ENCODE assay signal across 2 cellular contexts in the genomic region with DNA sequence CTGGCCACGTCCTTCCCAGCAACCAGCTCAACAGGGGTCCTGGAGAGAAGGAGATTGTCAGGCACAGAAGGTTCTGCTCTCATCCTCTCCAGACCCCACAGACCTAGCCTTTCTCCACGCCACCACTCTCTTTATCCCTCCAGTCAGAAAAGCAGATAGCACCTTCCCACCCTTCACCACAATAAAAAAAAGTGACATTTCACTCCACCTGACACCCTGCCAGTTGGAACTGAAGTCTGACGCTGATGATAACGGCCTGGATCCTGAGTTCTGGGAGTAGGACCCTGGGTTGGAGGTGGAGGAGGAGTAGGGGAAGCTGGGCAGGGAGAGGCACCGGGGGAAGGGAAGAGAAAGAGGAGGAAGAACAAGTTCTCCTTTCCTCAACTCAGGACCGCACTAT.
TF ChIP-seq lines count a peak whose summit lies in the region.

No MANE protein-coding gene starts in this region.

TF ChIP-seq in HepG2, 621 proteins besides CTCF, POLR2A, EP300 and RAD21 (continued from another document):
- TF ChIP-seq, protein P1, sequence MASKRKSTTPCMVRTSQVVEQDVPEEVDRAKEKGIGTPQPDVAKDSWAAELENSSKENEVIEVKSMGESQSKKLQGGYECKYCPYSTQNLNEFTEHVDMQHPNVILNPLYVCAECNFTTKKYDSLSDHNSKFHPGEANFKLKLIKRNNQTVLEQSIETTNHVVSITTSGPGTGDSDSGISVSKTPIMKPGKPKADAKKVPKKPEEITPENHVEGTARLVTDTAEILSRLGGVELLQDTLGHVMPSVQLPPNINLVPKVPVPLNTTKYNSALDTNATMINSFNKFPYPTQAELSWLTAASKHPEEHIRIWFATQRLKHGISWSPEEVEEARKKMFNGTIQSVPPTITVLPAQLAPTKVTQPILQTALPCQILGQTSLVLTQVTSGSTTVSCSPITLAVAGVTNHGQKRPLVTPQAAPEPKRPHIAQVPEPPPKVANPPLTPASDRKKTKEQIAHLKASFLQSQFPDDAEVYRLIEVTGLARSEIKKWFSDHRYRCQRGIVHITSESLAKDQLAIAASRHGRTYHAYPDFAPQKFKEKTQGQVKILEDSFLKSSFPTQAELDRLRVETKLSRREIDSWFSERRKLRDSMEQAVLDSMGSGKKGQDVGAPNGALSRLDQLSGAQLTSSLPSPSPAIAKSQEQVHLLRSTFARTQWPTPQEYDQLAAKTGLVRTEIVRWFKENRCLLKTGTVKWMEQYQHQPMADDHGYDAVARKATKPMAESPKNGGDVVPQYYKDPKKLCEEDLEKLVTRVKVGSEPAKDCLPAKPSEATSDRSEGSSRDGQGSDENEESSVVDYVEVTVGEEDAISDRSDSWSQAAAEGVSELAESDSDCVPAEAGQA (IDR thresholded peaks at IDR 0.05; ENCODE audit: low read depth), result no peak
- TF ChIP-seq, protein P1 (CRISPR knock-in tag; IDR thresholded peaks at IDR 0.05; ENCODE audit: borderline replicate concordance), result no peak
- TF ChIP-seq ZNF788 (CRISPR knock-in tag; IDR thresholded peaks at IDR 0.05; ENCODE audit: borderline replicate concordance) (no peak), FOXK2 (IDR thresholded peaks at IDR 0.05) (no peak)
- TF ChIP-seq, protein P2, sequence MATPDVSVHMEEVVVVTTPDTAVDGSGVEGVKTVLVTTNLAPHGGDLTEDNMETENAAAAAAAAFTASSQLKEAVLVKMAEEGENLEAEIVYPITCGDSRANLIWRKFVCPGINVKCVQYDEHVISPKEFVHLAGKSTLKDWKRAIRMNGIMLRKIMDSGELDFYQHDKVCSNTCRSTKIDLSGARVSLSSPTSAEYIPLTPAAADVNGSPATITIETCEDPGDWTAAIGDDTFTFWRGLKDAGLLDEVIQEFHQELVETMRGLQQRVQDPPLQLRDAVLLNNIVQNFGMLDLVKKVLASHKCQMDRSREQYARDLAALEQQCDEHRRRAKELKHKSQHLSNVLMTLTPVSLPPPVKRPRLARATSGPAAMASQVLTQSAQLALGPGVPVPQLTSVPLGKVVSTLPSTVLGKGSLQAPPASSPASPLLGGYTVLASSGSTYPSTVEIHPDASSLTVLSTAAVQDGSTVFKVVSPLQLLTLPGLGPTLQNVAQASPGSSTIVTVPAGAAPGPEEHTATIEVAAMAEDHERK (CRISPR knock-in tag; IDR thresholded peaks at IDR 0.05; ENCODE audit: low read depth), result no peak
TF ChIP-seq in HepG2: peak in this region for 0.

TF ChIP-seq in K562, 482 proteins besides CTCF, POLR2A, EP300 and RAD21 (continued from another document and continues in another):
- TF ChIP-seq, protein P3, sequence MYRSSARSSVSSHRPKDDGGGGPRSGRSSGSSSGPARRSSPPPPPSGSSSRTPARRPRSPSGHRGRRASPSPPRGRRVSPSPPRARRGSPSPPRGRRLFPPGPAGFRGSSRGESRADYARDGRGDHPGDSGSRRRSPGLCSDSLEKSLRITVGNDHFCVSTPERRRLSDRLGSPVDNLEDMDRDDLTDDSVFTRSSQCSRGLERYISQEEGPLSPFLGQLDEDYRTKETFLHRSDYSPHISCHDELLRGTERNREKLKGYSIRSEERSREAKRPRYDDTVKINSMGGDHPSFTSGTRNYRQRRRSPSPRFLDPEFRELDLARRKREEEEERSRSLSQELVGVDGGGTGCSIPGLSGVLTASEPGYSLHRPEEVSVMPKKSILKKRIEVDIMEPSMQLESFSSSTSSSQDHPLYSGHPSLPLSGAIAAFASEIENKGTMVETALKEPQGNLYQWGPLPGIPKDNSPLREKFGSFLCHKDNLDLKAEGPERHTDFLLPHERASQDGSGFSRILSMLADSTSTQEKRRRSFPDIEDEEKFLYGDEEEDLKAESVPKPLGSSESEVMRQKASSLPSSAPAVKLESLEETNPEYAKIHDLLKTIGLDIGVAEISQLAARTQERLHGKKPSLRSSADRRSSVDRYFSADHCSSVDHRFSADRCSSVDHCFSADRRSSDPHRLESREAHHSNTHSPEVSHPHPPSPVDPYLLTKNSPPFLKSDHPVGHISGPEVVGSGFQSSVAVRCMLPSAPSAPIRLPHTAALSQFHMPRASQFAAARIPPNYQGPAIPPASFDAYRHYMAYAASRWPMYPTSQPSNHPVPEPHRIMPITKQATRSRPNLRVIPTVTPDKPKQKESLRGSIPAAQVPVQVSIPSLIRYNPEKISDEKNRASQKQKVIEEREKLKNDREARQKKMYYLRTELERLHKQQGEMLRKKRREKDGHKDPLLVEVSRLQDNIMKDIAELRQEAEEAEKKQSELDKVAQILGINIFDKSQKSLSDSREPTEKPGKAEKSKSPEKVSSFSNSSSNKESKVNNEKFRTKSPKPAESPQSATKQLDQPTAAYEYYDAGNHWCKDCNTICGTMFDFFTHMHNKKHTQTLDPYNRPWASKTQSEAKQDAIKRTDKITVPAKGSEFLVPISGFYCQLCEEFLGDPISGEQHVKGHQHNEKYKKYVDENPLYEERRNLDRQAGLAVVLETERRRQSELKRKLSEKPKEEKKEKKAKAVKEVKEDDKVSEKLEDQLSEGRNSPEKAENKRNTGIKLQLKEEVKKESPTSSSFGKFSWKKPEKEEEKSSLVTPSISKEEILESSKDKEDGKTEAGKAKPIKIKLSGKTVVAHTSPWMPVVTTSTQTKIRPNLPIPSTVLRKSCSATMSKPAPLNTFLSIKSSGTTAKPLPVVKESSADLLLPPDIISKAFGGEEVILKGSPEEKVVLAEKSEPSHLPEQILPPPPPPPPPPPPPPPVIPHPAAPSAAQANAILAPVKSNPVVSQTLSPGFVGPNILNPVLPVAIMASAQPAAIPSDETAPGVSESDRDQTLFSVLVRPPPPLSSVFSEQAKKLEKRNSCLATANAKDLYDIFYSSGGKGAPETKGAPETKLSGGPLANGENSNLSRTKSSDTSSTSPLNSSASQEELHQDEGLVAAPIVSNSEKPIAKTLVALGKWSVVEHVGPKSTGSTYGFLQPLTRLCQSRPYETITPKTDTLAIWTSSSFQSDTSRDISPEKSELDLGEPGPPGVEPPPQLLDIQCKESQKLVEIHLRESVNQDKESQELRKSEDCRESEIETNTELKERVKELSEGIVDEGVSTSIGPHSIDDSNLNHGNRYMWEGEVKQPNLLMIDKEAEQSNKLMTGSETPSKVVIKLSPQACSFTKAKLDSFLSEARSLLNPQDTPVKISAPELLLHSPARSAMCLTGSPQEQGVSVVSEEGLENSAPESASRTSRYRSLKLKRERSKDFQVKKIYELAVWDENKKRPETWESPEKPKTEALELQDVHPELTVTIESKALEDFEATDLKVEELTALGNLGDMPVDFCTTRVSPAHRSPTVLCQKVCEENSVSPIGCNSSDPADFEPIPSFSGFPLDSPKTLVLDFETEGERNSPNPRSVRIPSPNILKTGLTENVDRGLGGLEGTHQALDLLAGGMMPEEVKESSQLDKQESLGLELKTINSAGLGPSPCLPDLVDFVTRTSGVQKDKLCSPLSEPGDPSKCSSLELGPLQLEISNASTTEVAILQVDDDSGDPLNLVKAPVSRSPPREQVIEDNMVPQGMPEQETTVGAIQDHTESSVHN (IDR thresholded peaks at IDR 0.05; ENCODE audit: borderline replicate concordance in 1 of 2, low read depth in 1 of 2), result no peak
- TF ChIP-seq GABPB2 (CRISPR knock-in tag; conservative IDR thresholded peaks at IDR 0.05) (no peak), SMARCA4 (IDR thresholded peaks at IDR 0.05) (peak; percentile 79), NFE2 (IDR thresholded peaks at IDR 0.05; ENCODE audit: low read depth) (peak; percentile 65), NEUROD1 (IDR thresholded peaks at IDR 0.05; ENCODE audit: borderline replicate concordance, low read depth, low read length, partially characterized antibody) (no peak), FOXJ3 (CRISPR knock-in tag; IDR thresholded peaks at IDR 0.05) (no peak), GTF2A2 (tag; IDR thresholded peaks at IDR 0.05) (no peak), PTBP1 (IDR thresholded peaks at IDR 0.05; ENCODE audit: low read depth, low read length) (no peak), KLF16 (IDR thresholded peaks at IDR 0.05) (peak; percentile 61; the same call in 1 of the 2 replicates), ILF3 (IDR thresholded peaks at IDR 0.05; ENCODE audit: borderline replicate concordance) (no peak), ZNF583 (CRISPR knock-in tag; IDR thresholded peaks at IDR 0.05) (no peak), RB1 (IDR thresholded peaks at IDR 0.05; ENCODE audit: low read depth) (no peak), POLR2H (tag; IDR thresholded peaks at IDR 0.05; ENCODE audit: low read depth) (no peak), MEIS2 (IDR thresholded peaks at IDR 0.05; ENCODE audit: partially characterized antibody) (peak; percentile 27), KAT7 (CRISPR knock-in tag; IDR thresholded peaks at IDR 0.05; ENCODE audit: borderline replicate concordance) (peak; percentile 56; the same call in 1 of the 2 replicates), IFI16 (CRISPR knock-in tag; IDR thresholded peaks at IDR 0.05) (no peak)
- TF ChIP-seq, protein P4, sequence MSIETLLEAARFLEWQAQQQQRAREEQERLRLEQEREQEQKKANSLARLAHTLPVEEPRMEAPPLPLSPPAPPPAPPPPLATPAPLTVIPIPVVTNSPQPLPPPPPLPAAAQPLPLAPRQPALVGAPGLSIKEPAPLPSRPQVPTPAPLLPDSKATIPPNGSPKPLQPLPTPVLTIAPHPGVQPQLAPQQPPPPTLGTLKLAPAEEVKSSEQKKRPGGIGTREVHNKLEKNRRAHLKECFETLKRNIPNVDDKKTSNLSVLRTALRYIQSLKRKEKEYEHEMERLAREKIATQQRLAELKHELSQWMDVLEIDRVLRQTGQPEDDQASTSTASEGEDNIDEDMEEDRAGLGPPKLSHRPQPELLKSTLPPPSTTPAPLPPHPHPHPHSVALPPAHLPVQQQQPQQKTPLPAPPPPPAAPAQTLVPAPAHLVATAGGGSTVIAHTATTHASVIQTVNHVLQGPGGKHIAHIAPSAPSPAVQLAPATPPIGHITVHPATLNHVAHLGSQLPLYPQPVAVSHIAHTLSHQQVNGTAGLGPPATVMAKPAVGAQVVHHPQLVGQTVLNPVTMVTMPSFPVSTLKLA (conservative IDR thresholded peaks at IDR 0.05), result no peak
- TF ChIP-seq, protein P5, sequence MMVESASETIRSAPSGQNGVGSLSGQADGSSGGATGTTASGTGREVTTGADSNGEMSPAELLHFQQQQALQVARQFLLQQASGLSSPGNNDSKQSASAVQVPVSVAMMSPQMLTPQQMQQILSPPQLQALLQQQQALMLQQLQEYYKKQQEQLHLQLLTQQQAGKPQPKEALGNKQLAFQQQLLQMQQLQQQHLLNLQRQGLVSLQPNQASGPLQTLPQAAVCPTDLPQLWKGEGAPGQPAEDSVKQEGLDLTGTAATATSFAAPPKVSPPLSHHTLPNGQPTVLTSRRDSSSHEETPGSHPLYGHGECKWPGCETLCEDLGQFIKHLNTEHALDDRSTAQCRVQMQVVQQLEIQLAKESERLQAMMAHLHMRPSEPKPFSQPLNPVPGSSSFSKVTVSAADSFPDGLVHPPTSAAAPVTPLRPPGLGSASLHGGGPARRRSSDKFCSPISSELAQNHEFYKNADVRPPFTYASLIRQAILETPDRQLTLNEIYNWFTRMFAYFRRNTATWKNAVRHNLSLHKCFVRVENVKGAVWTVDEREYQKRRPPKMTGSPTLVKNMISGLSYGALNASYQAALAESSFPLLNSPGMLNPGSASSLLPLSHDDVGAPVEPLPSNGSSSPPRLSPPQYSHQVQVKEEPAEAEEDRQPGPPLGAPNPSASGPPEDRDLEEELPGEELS (CRISPR knock-in tag; IDR thresholded peaks at IDR 0.05; ENCODE audit: borderline replicate concordance), result no peak
- TF ChIP-seq, protein P6, sequence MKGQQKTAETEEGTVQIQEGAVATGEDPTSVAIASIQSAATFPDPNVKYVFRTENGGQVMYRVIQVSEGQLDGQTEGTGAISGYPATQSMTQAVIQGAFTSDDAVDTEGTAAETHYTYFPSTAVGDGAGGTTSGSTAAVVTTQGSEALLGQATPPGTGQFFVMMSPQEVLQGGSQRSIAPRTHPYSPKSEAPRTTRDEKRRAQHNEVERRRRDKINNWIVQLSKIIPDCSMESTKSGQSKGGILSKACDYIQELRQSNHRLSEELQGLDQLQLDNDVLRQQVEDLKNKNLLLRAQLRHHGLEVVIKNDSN (CRISPR knock-in tag; IDR thresholded peaks at IDR 0.05), result peak; percentile 27; the same call in 1 of the 2 replicates
- TF ChIP-seq, protein P7, sequence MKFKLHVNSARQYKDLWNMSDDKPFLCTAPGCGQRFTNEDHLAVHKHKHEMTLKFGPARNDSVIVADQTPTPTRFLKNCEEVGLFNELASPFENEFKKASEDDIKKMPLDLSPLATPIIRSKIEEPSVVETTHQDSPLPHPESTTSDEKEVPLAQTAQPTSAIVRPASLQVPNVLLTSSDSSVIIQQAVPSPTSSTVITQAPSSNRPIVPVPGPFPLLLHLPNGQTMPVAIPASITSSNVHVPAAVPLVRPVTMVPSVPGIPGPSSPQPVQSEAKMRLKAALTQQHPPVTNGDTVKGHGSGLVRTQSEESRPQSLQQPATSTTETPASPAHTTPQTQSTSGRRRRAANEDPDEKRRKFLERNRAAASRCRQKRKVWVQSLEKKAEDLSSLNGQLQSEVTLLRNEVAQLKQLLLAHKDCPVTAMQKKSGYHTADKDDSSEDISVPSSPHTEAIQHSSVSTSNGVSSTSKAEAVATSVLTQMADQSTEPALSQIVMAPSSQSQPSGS (CRISPR knock-in tag; IDR thresholded peaks at IDR 0.05), result no peak
